In genomic region chr11:81579339-81579738, GRCh38 we compare ENCODE assay signal across 20 cellular contexts.
"Had no signal": no experiment of that assay in that cellular context is flagged by ENCODE, and none has a peak within 500 bp of the region (broad histone marks: within the 10 kb centered on the region; RNA-seq: fewer than 3 reads in every experiment).

No MANE protein-coding gene starts in this region.

- H3K27ac ChIP-seq: HL-60, SJSA1, SK-N-MC had no signal

- H3K4me1 ChIP-seq: SJSA1 had no signal

- DNase-seq: KBM-7, MG63, NCI-H1092, NCI-H1105 treated with DMSO at 0.1 percent for 48 hours, NCI-H1417 treated with DMSO at 0.1 percent for 48 hours, NCI-H146, NCI-H1694 treated with DMSO at 0.1 percent for 48 hours, NCI-H1930, NCI-H2081, NCI-H2107, NCI-H2227 treated with DMSO at 0.1 percent for 48 hours, NCI-H524, NCI-H526 treated with DMSO at 0.1 percent for 48 hours, Right ventricle myocardium superior, RPMI8226, SIG-M5, SW 1271 had no signal

- H3K27me3 ChIP-seq: MG63, SJSA1 had no signal

- H3K4me3 ChIP-seq: MG63, SJSA1, SK-N-MC had no signal

- H3K36me3 ChIP-seq: MG63, SJSA1 had no signal

- H3K9me3 ChIP-seq: MG63, SJSA1 had no signal
